ENCODE assay signal across 9 cellular contexts in the genomic region with DNA sequence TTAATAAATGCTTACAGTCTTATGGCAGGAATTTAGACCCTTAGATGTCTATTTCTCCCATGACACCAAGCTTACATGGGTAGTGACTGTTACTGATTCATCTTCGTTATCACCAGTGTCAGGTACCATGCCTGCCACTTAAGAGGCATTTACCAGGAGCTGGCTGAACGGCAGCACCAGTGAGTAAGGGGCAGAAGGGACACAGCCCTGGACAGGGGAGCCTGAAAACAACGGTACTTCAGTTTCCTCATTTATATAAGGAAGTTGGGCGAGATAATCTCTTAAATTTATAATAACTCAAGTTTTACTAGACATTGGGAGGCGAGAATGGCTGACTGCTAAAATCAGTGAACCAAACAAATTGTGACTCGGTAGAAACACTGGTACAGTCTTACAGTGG. TPM values are rescaled to one million over a fixed set of nuclear protein-coding genes. Genes with fewer than 3 reads are reported as not detected.
DNase-seq lines count a peak whose midpoint lies in the region; ATAC-seq, FAIRE-seq and TF ChIP-seq lines count a peak whose summit lies in the region.
"Had no signal": no experiment of that assay in that cellular context is flagged by ENCODE, and none has a peak within 500 bp of the region (broad histone marks: within the 10 kb centered on the region; RNA-seq: fewer than 3 reads in every experiment).

No MANE protein-coding gene starts in this region.

- H3K36me3 ChIP-seq in ACC112 (ENCODE audit: insufficient read depth, low read length), result peaks cover 9% of the 10 kb centered on the region; the same call in 1 of the 2 replicates
- H3K36me3 ChIP-seq in HUES6 (ENCODE audit: control insufficient read depth, insufficient read depth, low read length), result peaks cover 30% of the 10 kb centered on the region
- H3K36me3 ChIP-seq in GM12878 (ENCODE audit: control insufficient read depth in 2 of 2, insufficient read depth in 2 of 2, low read length in 1 of 2), result peaks cover 2 to 12% of the 10 kb centered on the region in 2 experiments; a peak in 3 of 4 replicates
- peaks cover 14 to 20% of the 10 kb centered on the region in 2 donors for H3K36me3 ChIP-seq in mucosa of rectum (ENCODE audit: control insufficient read depth in 2 of 2, insufficient read depth in 2 of 2, low read length in 2 of 2)
- peaks cover 0 to 2% of the 10 kb centered on the region in 2 donors for H3K36me3 ChIP-seq in aorta (ENCODE audit: control insufficient read depth in 1 of 2, insufficient read depth in 2 of 2, low read length in 1 of 2)

- FAIRE-seq in GM12878 (lab: Jason Lieb, UNC), result no peak

- POLR2A ChIA-PET in GM12878 (lab: Charles Lee), result interaction anchor here (0.8 kb wide), 1 partner anchor 39 kb away, joined by 3 read pairs; no protein-coding TSS in a partner anchor

- no peak for TF ChIP-seq POLR2A in GM12878 (IDR thresholded peaks at IDR 0.05; ENCODE audit: low read depth, low read length)

- in situ Hi-C loops in GM12878 (cut with MboI), result no loop called here

- H4K20me1 ChIP-seq in GM12878 (ENCODE audit: control insufficient read depth, insufficient read depth), result 0 out of 2 replicates have a peak, but pooled peaks cover 3% of the 10 kb centered on the region

- RAD21 ChIA-PET in GM12878 (lab: Charles Lee; ENCODE audit: unreplicated experiment), result no interaction called here

- intact Hi-C loops in GM12878 (cut with micrococcal nuclease; ENCODE audit: unreplicated experiment), result loop anchor here (5.0 kb wide), 1 partner anchor 140 kb away; no protein-coding TSS in a partner anchor
- intact Hi-C loops in aorta (cut with DNase I), result no loop called here

- DNase-seq in GM12878 (ENCODE audit: low read depth, low spot score), result no peak
- DNase-seq in activated effector memory CD4-positive, alpha-beta T cell treated with anti-CD3 and anti-CD28 coated beads, Interleukin-2, amount 50 U/mL, for 16 hours, result no peak
- DNase-seq in aorta, result no peak
- DNase-seq in activated CD4-positive, alpha-beta T cell treated with anti-CD3 and anti-CD28 coated beads for 4 hours, result no peak
- DNase-seq: NCI-H1092 had no signal

- H3K4me3 ChIP-seq in ACC112 (ENCODE audit: low read depth, low read length) (peak overlapping the region; percentile 94), HUES6 (ENCODE audit: low read depth, low read length) (peak overlapping the region; percentile 93), GM12878 (peak overlapping the region; percentile 87), mucosa of rectum (ENCODE audit: low read length in 2 of 2) (peak overlapping the region; percentile 92 to 93), aorta (ENCODE audit: low read length in 2 of 2) (peak overlapping the region in 1 of 2 donors; percentile 84)

- H3K27ac ChIP-seq in ACC112 (ENCODE audit: low read depth, low read length) (no peak overlapping the region), HUES6 (ENCODE audit: low read depth, low read length) (no peak overlapping the region), GM12878 (ENCODE audit: control insufficient read depth, insufficient read depth) (peak overlapping the region; percentile 84; the same call in 1 of the 2 replicates), mucosa of rectum (ENCODE audit: low read depth in 2 of 2, low read length in 2 of 2) (no peak overlapping the region), aorta (ENCODE audit: low read depth in 1 of 2, low read length in 2 of 2) (no peak overlapping the region)

- SMC1A ChIA-PET in GM12878 (lab: Charles Lee; ENCODE audit: uncharacterized antibody, unreplicated experiment), result interaction anchor here (1.5 to 1.9 kb wide), 2 partner anchors 11 to 42 kb away, joined by 5 read pairs; no protein-coding TSS in a partner anchor

- H3K27me3 ChIP-seq in ACC112 (ENCODE audit: insufficient read depth, low read length) (no peaks in the 10 kb centered on the region), HUES6 (ENCODE audit: control insufficient read depth, insufficient read depth, low read length) (no peaks in the 10 kb centered on the region), GM12878 (replicated peaks in 1 of 2; ENCODE audit: control insufficient read depth in 2 of 2, insufficient read depth in 2 of 2, low read length in 1 of 2) (no peaks in the 10 kb centered on the region), mucosa of rectum (ENCODE audit: control insufficient read depth in 2 of 2, insufficient read depth in 2 of 2, low read length in 2 of 2) (no peaks in the 10 kb centered on the region), aorta (ENCODE audit: control insufficient read depth in 1 of 2, insufficient read depth in 2 of 2, low read length in 1 of 2) (no peaks in the 10 kb centered on the region)

- no peak for TF ChIP-seq RAD21 in GM12878 (IDR thresholded peaks at IDR 0.05; ENCODE audit: insufficient read depth, low read depth, low read length)

- BruUV-seq in GM12878 (replicated peaks; lab: Mats Ljungman, UMichigan), result no TSS peak

- no peak for TF ChIP-seq EP300 in GM12878 (IDR thresholded peaks at IDR 0.05; ENCODE audit: borderline replicate concordance in 1 of 2, control insufficient read depth in 1 of 2, low read depth in 2 of 2, low read length in 2 of 2)

- H2AFZ ChIP-seq in ACC112 (ENCODE audit: low read length, unreplicated experiment) (no peak overlapping the region), GM12878 (ENCODE audit: control insufficient read depth, low read depth, low read length) (no peak overlapping the region)

- ATAC-seq in GM12878 (no peak), HG02970 (IDR thresholded peaks at IDR 0.05; ENCODE audit: low FRiP score, unreplicated experiment) (no peak), aorta (ENCODE audit: low FRiP score) (no peak)

- H3K4me2 ChIP-seq in GM12878 (ENCODE audit: control insufficient read depth, insufficient read depth), result peak overlapping the region; percentile 96

- H3K79me2 ChIP-seq in ACC112 (ENCODE audit: control insufficient read depth, insufficient read depth, low read length, unreplicated experiment) (peaks cover 65% of the 10 kb centered on the region), GM12878 (ENCODE audit: control insufficient read depth, insufficient read depth, low read length) (peaks cover 54% of the 10 kb centered on the region)

- H3K4me1 ChIP-seq in ACC112 (ENCODE audit: control insufficient read depth, insufficient read depth, low read length, unreplicated experiment) (peaks cover 33% of the 10 kb centered on the region), HUES6 (ENCODE audit: control insufficient read depth, insufficient read depth, low read length) (peaks cover 7% of the 10 kb centered on the region), GM12878 (ENCODE audit: control insufficient read depth, insufficient read depth, low read length) (peaks cover 9% of the 10 kb centered on the region), mucosa of rectum (ENCODE audit: control insufficient read depth in 2 of 2, insufficient read depth in 2 of 2, low read length in 2 of 2) (peaks cover 14 to 32% of the 10 kb centered on the region in 2 donors), aorta (ENCODE audit: control insufficient read depth in 1 of 2, insufficient read depth in 2 of 2, low read length in 2 of 2) (peaks cover 0 to 17% of the 10 kb centered on the region in 2 donors)

- H3K9me3 ChIP-seq in HUES6 (ENCODE audit: control insufficient read depth, insufficient read depth, low read depth, low read length) (no peaks in the 10 kb centered on the region), GM12878 (replicated peaks; ENCODE audit: control insufficient read depth, insufficient read depth, low read length) (no peaks in the 10 kb centered on the region; the same call in 2 of the 3 replicates), mucosa of rectum (ENCODE audit: control insufficient read depth in 2 of 2, low read length in 2 of 2) (no peaks in the 10 kb centered on the region), aorta (ENCODE audit: control insufficient read depth, low read length) (no peaks in the 10 kb centered on the region)

- TF ChIP-seq CTCF in GM12878 (IDR thresholded peaks at IDR 0.05 in 2 of 3, conservative IDR thresholded peaks at IDR 0.05 in 1 of 3; ENCODE audit: control insufficient read depth in 2 of 3, extremely low read depth in 1 of 3, insufficient read depth in 1 of 3, low read depth in 3 of 3, low read length in 3 of 3), result no peak

- CTCF ChIA-PET in GM12878 (lab: Yijun Ruan, JAX), result interaction anchor here (0.6 to 2.6 kb wide), 4 partner anchors 11 to 194 kb away, joined by 3 to 6 read pairs (median 3); no protein-coding TSS in a partner anchor

- 37% methylated on average over 6 of the region's 6 CpGs for WGBS in GM12878 (ENCODE audit: insufficient coverage, insufficient replicate concordance, low lambda C conversion rate, missing lambda C conversion rate)
- WGBS in aorta, 2 donors, result 67 to 71% methylated on average over 6 of the region's 6 CpGs

- peak overlapping the region; percentile 90 for H3K9ac ChIP-seq in HUES6 (ENCODE audit: low read length)
- H3K9ac ChIP-seq in GM12878 (ENCODE audit: control insufficient read depth, insufficient read depth, low read length), result peak overlapping the region; percentile 93
- peak overlapping the region in 1 of 2 donors; percentile 97 for H3K9ac ChIP-seq in mucosa of rectum (ENCODE audit: low read depth in 1 of 2, low read length in 2 of 2)

RNA-seq across cellular contexts. Expression of a gene that starts 1.2 kb away (rescaled TPM):
- total RNA-seq in GM12878 (2013; cell fraction: nucleolus; rRNA removed), result 37.3 and 39.2 TPM in 2 replicates
- 35.5 and 41.7 TPM in 2 replicates for total RNA-seq in GM12878 (2014; rRNA removed)
- total RNA-seq in GM12878 (2014; rRNA removed; fragmentation: Illumina TruSeq; extraction: Trizol), result 22.9 and 24.0 TPM in 2 replicates
- total RNA-seq in GM12878 (2021), result 26.9 and 29.7 TPM in 2 replicates
- polyA plus RNA-seq in GM12878 (2011; ENCODE audit: low read depth), result 12.5 TPM
- 49.9 and 90.9 TPM in 2 replicates for polyA plus RNA-seq in GM12878 (2011; rRNA removed)
- 20.4 and 23.6 TPM in 2 replicates for polyA plus RNA-seq in GM12878 (2011; cell fraction: cytosol; rRNA removed)
- polyA plus RNA-seq in GM12878 (2011; cell fraction: nucleus; rRNA removed), result 29.8 and 34.9 TPM in 2 replicates
- polyA plus RNA-seq in GM12878 (2012), result 37.0 and 43.2 TPM in 2 replicates
- polyA plus RNA-seq in GM12878 (2014; fragmentation: Illumina TruSeq; extraction: Trizol), result 20.7 and 21.4 TPM in 2 replicates
- 10 to 100 TPM; 21.4 to 40.3 TPM for polyA plus RNA-seq in GM12878 (2014; fragmentation: Nextera tagmentation; extraction: Ambion mirVana)
- polyA plus RNA-seq in GM12878 (2014; rRNA removed), result 42.8 and 49.3 TPM in 2 replicates
- polyA plus RNA-seq in GM12878 (2016; fragmentation: Nextera tagmentation; extraction: Ambion mirVana), result 10 to 100 TPM; 58.8 to 63.3 TPM
- 5.3 and 7.0 TPM in 2 replicates for polyA minus RNA-seq in GM12878 (2011; rRNA and poly(A)+ RNA removed)
- polyA minus RNA-seq in GM12878 (2011; cell fraction: cytosol; rRNA and poly(A)+ RNA removed), result 4.8 and 6.5 TPM in 2 replicates
- polyA minus RNA-seq in GM12878 (2011; cell fraction: nucleus; rRNA and poly(A)+ RNA removed), result 12.6 and 22.5 TPM in 2 replicates
- 10 to 100 TPM; 18.1 to 31.1 TPM for total RNA-seq in aorta
- polyA plus RNA-seq in aorta, result 10 to 100 TPM; 43.5 to 60.3 TPM

RNA-seq across cellular contexts. Expression of a gene that starts 1.3 kb away (rescaled TPM):
- total RNA-seq in GM12878 (2013; cell fraction: nucleolus; rRNA removed), result 58.0 and 61.0 TPM in 2 replicates
- 34.6 and 34.8 TPM in 2 replicates for total RNA-seq in GM12878 (2014; rRNA removed)
- 27.9 and 28.0 TPM in 2 replicates for total RNA-seq in GM12878 (2014; rRNA removed; fragmentation: Illumina TruSeq; extraction: Trizol)
- 25.5 and 25.8 TPM in 2 replicates for total RNA-seq in GM12878 (2021)
- polyA plus RNA-seq in GM12878 (2011; ENCODE audit: low read depth), result 15.3 TPM
- 60.3 and 77.1 TPM in 2 replicates for polyA plus RNA-seq in GM12878 (2011; rRNA removed)
- 22.9 and 32.3 TPM in 2 replicates for polyA plus RNA-seq in GM12878 (2011; cell fraction: cytosol; rRNA removed)
- polyA plus RNA-seq in GM12878 (2011; cell fraction: nucleus; rRNA removed), result 38.9 and 45.6 TPM in 2 replicates
- 23.9 and 26.4 TPM in 2 replicates for polyA plus RNA-seq in GM12878 (2012)
- 34.8 and 42.4 TPM in 2 replicates for polyA plus RNA-seq in GM12878 (2014; fragmentation: Illumina TruSeq; extraction: Trizol)
- 10 to 100 TPM; 40.8 to 59.5 TPM for polyA plus RNA-seq in GM12878 (2014; fragmentation: Nextera tagmentation; extraction: Ambion mirVana)
- polyA plus RNA-seq in GM12878 (2014; rRNA removed), result 33.1 TPM in 2 replicates
- 10 to 100 TPM; 68.1 to 76.3 TPM for polyA plus RNA-seq in GM12878 (2016; fragmentation: Nextera tagmentation; extraction: Ambion mirVana)
- 13.5 and 14.5 TPM in 2 replicates for polyA minus RNA-seq in GM12878 (2011; rRNA and poly(A)+ RNA removed)
- 4.0 and 7.1 TPM in 2 replicates for polyA minus RNA-seq in GM12878 (2011; cell fraction: cytosol; rRNA and poly(A)+ RNA removed)
- 16.3 and 22.8 TPM in 2 replicates for polyA minus RNA-seq in GM12878 (2011; cell fraction: nucleus; rRNA and poly(A)+ RNA removed)
- 10 to 100 TPM; 33.7 to 39.6 TPM for total RNA-seq in aorta
- polyA plus RNA-seq in aorta, result 10 to 100 TPM; 39.7 to 62.5 TPM
